In the genomic region with DNA sequence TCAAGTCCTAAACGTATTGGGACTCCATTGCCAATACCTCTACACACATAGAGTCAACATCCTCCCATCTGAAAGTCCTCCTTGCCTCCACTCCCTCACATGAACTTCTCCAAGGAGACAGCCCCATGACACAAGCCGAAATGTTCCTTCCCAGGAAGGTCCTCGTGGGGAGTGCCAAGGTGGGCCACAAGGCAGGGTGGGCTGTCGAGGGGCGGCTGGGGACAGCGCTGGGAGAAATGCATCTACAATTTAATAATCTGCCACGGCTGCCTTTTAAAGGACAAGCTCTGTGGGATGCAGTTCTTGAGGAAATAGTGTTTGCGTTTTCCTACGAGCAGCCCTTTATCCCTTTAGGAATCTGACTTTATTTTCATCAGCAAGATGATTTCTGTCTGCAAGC, we compare ENCODE assay signal across 26 cellular contexts.
"Had no signal": no experiment of that assay in that cellular context is flagged by ENCODE, and none has a peak within 500 bp of the region (broad histone marks: within the 10 kb centered on the region; RNA-seq: fewer than 3 reads in every experiment).

No MANE protein-coding gene starts in this region.

- H3K36me3 Mint-ChIP-seq: activated naive CD8-positive, alpha-beta T cell treated with anti-CD3 and anti-CD28 coated beads for 36 hours; brain; mesothelial cell of epicardium; naive thymus-derived CD4-positive, alpha-beta T cell; type B pancreatic cell had no signal

- H3K9me3 ChIP-seq: adrenal gland, ascending aorta, right lobe of liver, thoracic aorta, uterus had no signal

- H3K4me3 Mint-ChIP-seq: activated CD4-positive, alpha-beta T cell treated with anti-CD3 and anti-CD28 coated beads, Interleukin-2, amount 10 ng/mL, durations not matched to agents 24 days and 14 days; activated CD8-positive, alpha-beta T cell treated with anti-CD3 and anti-CD28 coated beads for 36 hours; activated naive CD4-positive, alpha-beta T cell treated with anti-CD3 and anti-CD28 coated beads for 36 hours; activated naive CD8-positive, alpha-beta T cell treated with anti-CD3 and anti-CD28 coated beads for 36 hours; activated T-helper 1 cell treated with anti-CD3 and anti-CD28 coated beads, Interleukin-12 subunit alpha, Interleukin-12 subunit beta, Interleukin-2, Interleukin-4 antibody, amounts not matched to agents 30 ng/mL and 10 ng/mL and 1 ng/mL, durations not matched to agents 14 hours and 24 hours and 36 hours; brain; mesothelial cell of epicardium; naive thymus-derived CD4-positive, alpha-beta T cell; neural crest cell; type B pancreatic cell had no signal

- H3K27ac ChIP-seq: adrenal gland, ascending aorta, cardiac muscle cell, coronary artery, right lobe of liver, thoracic aorta, uterus had no signal

- H3K27me3 Mint-ChIP-seq: activated naive CD8-positive, alpha-beta T cell treated with anti-CD3 and anti-CD28 coated beads for 36 hours had no signal

- H3K27ac Mint-ChIP-seq: activated CD4-positive, alpha-beta T cell treated with anti-CD3 and anti-CD28 coated beads, Interleukin-2, amount 10 ng/mL, durations not matched to agents 24 days and 14 days; activated CD8-positive, alpha-beta T cell treated with anti-CD3 and anti-CD28 coated beads for 36 hours; activated naive CD4-positive, alpha-beta T cell treated with anti-CD3 and anti-CD28 coated beads for 36 hours; activated naive CD8-positive, alpha-beta T cell treated with anti-CD3 and anti-CD28 coated beads for 36 hours; activated T-helper 1 cell treated with anti-CD3 and anti-CD28 coated beads, Interleukin-12 subunit alpha, Interleukin-12 subunit beta, Interleukin-2, Interleukin-4 antibody, amounts not matched to agents 30 ng/mL and 10 ng/mL and 1 ng/mL, durations not matched to agents 14 hours and 24 hours and 36 hours; brain; mesothelial cell of epicardium; naive thymus-derived CD4-positive, alpha-beta T cell; type B pancreatic cell had no signal

- H3K36me3 ChIP-seq: adrenal gland, ascending aorta, cardiac muscle cell, right lobe of liver, thoracic aorta, uterus had no signal

- H3K4me3 ChIP-seq: adrenal gland, ascending aorta, cardiac muscle cell, coronary artery, right lobe of liver, thoracic aorta, uterus had no signal

- ATAC-seq: activated CD8-positive, alpha-beta T cell treated with anti-CD3 and anti-CD28 coated beads for 36 hours; naive thymus-derived CD4-positive, alpha-beta T cell; right lobe of liver had no signal

- H3K4me1 Mint-ChIP-seq: mesothelial cell of epicardium, neural crest cell had no signal

- H3K27me3 ChIP-seq: adrenal gland, ascending aorta, cardiac muscle cell, right lobe of liver, uterus had no signal

- DNase-seq: activated CD4-positive, alpha-beta T cell treated with anti-CD3 and anti-CD28 coated beads, Interleukin-2, amount 10 ng/mL, durations not matched to agents 24 days and 14 days; activated CD4-positive, CD25-positive, alpha-beta regulatory T cell treated with anti-CD3 and anti-CD28 coated beads, Interleukin-2, amount 50 U/mL, for 72 hours; activated CD8-positive, alpha-beta T cell treated with anti-CD3 and anti-CD28 coated beads for 36 hours; activated effector memory CD4-positive, alpha-beta T cell treated with anti-CD3 and anti-CD28 coated beads, Interleukin-2, amount 50 U/mL, for 16 hours; activated naive CD4-positive, alpha-beta T cell treated with anti-CD3 and anti-CD28 coated beads for 36 hours; activated naive CD8-positive, alpha-beta T cell treated with anti-CD3 and anti-CD28 coated beads for 36 hours; activated T-cell treated with anti-CD3 and anti-CD28 coated beads, Interleukin-2, amount 50 U/mL, for 1 hour; foreskin fibroblast; mammary epithelial cell; naive thymus-derived CD4-positive, alpha-beta T cell; right lobe of liver; stimulated activated CD4-positive, alpha-beta T cell treated with anti-CD3 and anti-CD28 coated beads, Interleukin-2, amount 100 ng/mL, for 48 hours; stimulated activated naive CD4-positive, alpha-beta T cell treated with Interleukin-2 at 50 U/mL for 16 hours; T-helper 2 cell; uterus had no signal

- H3K9me3 Mint-ChIP-seq: activated CD4-positive, alpha-beta T cell treated with anti-CD3 and anti-CD28 coated beads, Interleukin-2, amount 10 ng/mL, durations not matched to agents 24 days and 14 days; activated CD8-positive, alpha-beta T cell treated with anti-CD3 and anti-CD28 coated beads for 36 hours; activated naive CD4-positive, alpha-beta T cell treated with anti-CD3 and anti-CD28 coated beads for 36 hours; activated naive CD8-positive, alpha-beta T cell treated with anti-CD3 and anti-CD28 coated beads for 36 hours; activated T-helper 1 cell treated with anti-CD3 and anti-CD28 coated beads, Interleukin-12 subunit alpha, Interleukin-12 subunit beta, Interleukin-2, Interleukin-4 antibody, amounts not matched to agents 30 ng/mL and 10 ng/mL and 1 ng/mL, durations not matched to agents 14 hours and 24 hours and 36 hours; brain; mesothelial cell of epicardium; naive thymus-derived CD4-positive, alpha-beta T cell; neural crest cell; type B pancreatic cell had no signal

- H3K4me1 ChIP-seq: adrenal gland, ascending aorta, right lobe of liver, uterus had no signal

- FAIRE-seq: endothelial cell of umbilical vein had no signal
